15 cellular contexts compared by ENCODE assay signal in genomic region chr2:150619607-150620330, GRCh38.
A peak's percentile ranks its signal among the peaks of the same experiment; 100 is the strongest.
DNase-seq lines count a peak whose midpoint lies in the region; ATAC-seq, FAIRE-seq and TF ChIP-seq lines count a peak whose summit lies in the region.
"Had no signal": no experiment of that assay in that cellular context is flagged by ENCODE, and none has a peak within 500 bp of the region (broad histone marks: within the 10 kb centered on the region; RNA-seq: fewer than 3 reads in every experiment).

No MANE protein-coding gene starts in this region.

- H3K4me3 ChIP-seq in GM23248: peak overlapping the region; percentile 15; the same call in 1 of the 2 replicates
- H3K4me3 ChIP-seq in astrocyte of the spinal cord (ENCODE audit: low read depth, low read length): no peak overlapping the region
- no peak overlapping the region for H3K4me3 ChIP-seq in smooth muscle cell
- no peak overlapping the region for H3K4me3 ChIP-seq in small intestine (ENCODE audit: low read depth in 1 of 2, low read length in 2 of 2)
- H3K4me3 ChIP-seq: upper lobe of right lung had no signal

- no peaks in the 10 kb centered on the region for H4K20me1 ChIP-seq in GM23248 (ENCODE audit: insufficient read depth)
- no peaks in the 10 kb centered on the region for H4K20me1 ChIP-seq in smooth muscle cell (ENCODE audit: low read depth)

- H3K36me3 Mint-ChIP-seq in stimulated activated naive B cell treated with anti-CD40 and anti-IgM and Interleukin-4, amounts not matched to agents 10 μg/mL and 1 μg/mL and 100 μg/mL, for 72 hours: no peaks in the 10 kb centered on the region
- H3K36me3 Mint-ChIP-seq: activated naive CD8-positive, alpha-beta T cell treated with anti-CD3 and anti-CD28 coated beads, Interleukin-2, amount 10 ng/mL, durations not matched to agents 7 days and 5 days; naive B cell had no signal

- peak; percentile 80 for DNase-seq in GM23248
- peak; percentile 73 for DNase-seq in astrocyte of the spinal cord (ENCODE audit: low read depth, low spot score)
- no peak for DNase-seq in left ventricle myocardium superior
- DNase-seq in smooth muscle cell (lab: John Stamatoyannopoulos, UW; ENCODE audit: unreplicated experiment): no peak
- DNase-seq in NK-92 (lab: John Stamatoyannopoulos, UW; ENCODE audit: unreplicated experiment): no peak
- no peak for DNase-seq in stimulated activated naive B cell treated with anti-CD40 and anti-IgM and Interleukin-4, amounts not matched to agents 10 μg/mL and 1 μg/mL and 100 μg/mL, for 72 hours
- DNase-seq in small intestine: no peak
- no peak for DNase-seq in NOMO-1 treated with DMSO at 0.1 percent for 48 hours (lab: John Stamatoyannopoulos, UW; ENCODE audit: unreplicated experiment)
- DNase-seq: activated CD4-positive, alpha-beta T cell treated with anti-CD3 and anti-CD28 coated beads, Interleukin-2, amount 10 ng/mL, durations not matched to agents 7 days and 5 days; activated naive CD8-positive, alpha-beta T cell treated with anti-CD3 and anti-CD28 coated beads, Interleukin-2, amount 10 ng/mL, durations not matched to agents 7 days and 5 days; DMS79; naive B cell; NCI-H2029 treated with DMSO at 0.1 percent for 48 hours; upper lobe of right lung had no signal

- H3K36me3 ChIP-seq in GM23248 (ENCODE audit: low read depth) (no peaks in the 10 kb centered on the region), smooth muscle cell (ENCODE audit: low read depth) (no peaks in the 10 kb centered on the region), small intestine (ENCODE audit: control insufficient read depth in 2 of 2, insufficient read depth in 2 of 2, low read length in 2 of 2) (no peaks in the 10 kb centered on the region)
- H3K36me3 ChIP-seq: upper lobe of right lung had no signal

- peaks cover 53% of the 10 kb centered on the region for H3K4me1 ChIP-seq in GM23248 (ENCODE audit: insufficient read depth)
- peaks cover 40% of the 10 kb centered on the region for H3K4me1 ChIP-seq in smooth muscle cell (ENCODE audit: low read depth)
- H3K4me1 ChIP-seq in small intestine (ENCODE audit: control insufficient read depth in 2 of 2, insufficient read depth in 1 of 2, low read depth in 1 of 2, low read length in 1 of 2): no peaks in the 10 kb centered on the region
- H3K4me1 ChIP-seq: upper lobe of right lung had no signal

- no peak overlapping the region for H3K27ac Mint-ChIP-seq in stimulated activated naive B cell treated with anti-CD40 and anti-IgM and Interleukin-4, amounts not matched to agents 10 μg/mL and 1 μg/mL and 100 μg/mL, for 72 hours
- H3K27ac Mint-ChIP-seq: activated CD4-positive, alpha-beta T cell treated with anti-CD3 and anti-CD28 coated beads, Interleukin-2, amount 10 ng/mL, durations not matched to agents 7 days and 5 days; activated naive CD8-positive, alpha-beta T cell treated with anti-CD3 and anti-CD28 coated beads, Interleukin-2, amount 10 ng/mL, durations not matched to agents 7 days and 5 days; naive B cell had no signal

- H3K27ac ChIP-seq in GM23248 (peak overlapping the region; percentile 80), smooth muscle cell (ENCODE audit: low read depth) (peak overlapping the region; percentile 97), small intestine (ENCODE audit: low read depth in 1 of 2, low read length in 1 of 2) (no peak overlapping the region)
- H3K27ac ChIP-seq: upper lobe of right lung had no signal

- 0 out of 2 replicates have a peak overlapping the region, but pooled peaks have one; percentile 23 for H2AFZ ChIP-seq in GM23248
- no peak overlapping the region for H2AFZ ChIP-seq in smooth muscle cell (ENCODE audit: low read depth)

- H3K9me3 ChIP-seq in GM23248 (ENCODE audit: low read depth) (no peaks in the 10 kb centered on the region), smooth muscle cell (replicated peaks; ENCODE audit: low read depth) (no peaks in the 10 kb centered on the region), small intestine (ENCODE audit: control insufficient read depth, low read depth) (no peaks in the 10 kb centered on the region)
- H3K9me3 ChIP-seq: upper lobe of right lung had no signal

- H3K9ac ChIP-seq in GM23248: peak overlapping the region; percentile 31
- H3K9ac ChIP-seq in smooth muscle cell (ENCODE audit: low read depth): peak overlapping the region; percentile 80

- H3K9me2 ChIP-seq in GM23248 (ENCODE audit: insufficient read depth): no peaks in the 10 kb centered on the region

- no peak for TF ChIP-seq CTCF in astrocyte of the spinal cord (IDR thresholded peaks at IDR 0.05; ENCODE audit: low read depth, low read length)
- no peak for TF ChIP-seq CTCF in smooth muscle cell (IDR thresholded peaks at IDR 0.05; ENCODE audit: borderline replicate concordance, insufficient read depth, poor library complexity, severe bottlenecking)

- H3K27me3 ChIP-seq in GM23248 (replicated peaks; ENCODE audit: insufficient read depth) (no peaks in the 10 kb centered on the region), smooth muscle cell (ENCODE audit: low read depth) (no peaks in the 10 kb centered on the region), small intestine (ENCODE audit: control insufficient read depth in 2 of 2, insufficient read depth in 2 of 2, low read length in 2 of 2) (no peaks in the 10 kb centered on the region)
- H3K27me3 ChIP-seq: upper lobe of right lung had no signal

- no peaks in the 10 kb centered on the region for H3K27me3 Mint-ChIP-seq in stimulated activated naive B cell treated with anti-CD40 and anti-IgM and Interleukin-4, amounts not matched to agents 10 μg/mL and 1 μg/mL and 100 μg/mL, for 72 hours
- H3K27me3 Mint-ChIP-seq: activated CD4-positive, alpha-beta T cell treated with anti-CD3 and anti-CD28 coated beads, Interleukin-2, amount 10 ng/mL, durations not matched to agents 7 days and 5 days; activated naive CD8-positive, alpha-beta T cell treated with anti-CD3 and anti-CD28 coated beads, Interleukin-2, amount 10 ng/mL, durations not matched to agents 7 days and 5 days; naive B cell had no signal

- H3K4me1 Mint-ChIP-seq in stimulated activated naive B cell treated with anti-CD40 and anti-IgM and Interleukin-4, amounts not matched to agents 10 μg/mL and 1 μg/mL and 100 μg/mL, for 72 hours: peaks cover 4 to 6% of the 10 kb centered on the region in 2 donors
- H3K4me1 Mint-ChIP-seq: activated CD4-positive, alpha-beta T cell treated with anti-CD3 and anti-CD28 coated beads, Interleukin-2, amount 10 ng/mL, durations not matched to agents 7 days and 5 days; naive B cell had no signal

- WGBS in GM23248 (ENCODE audit: low coverage in 1 of 2, low lambda C conversion rate in 2 of 2, missing lambda C conversion rate in 2 of 2), 2 experiments: 15 to 20% methylated on average over 5 of the region's 5 CpGs
- 38% methylated on average over 5 of the region's 5 CpGs for WGBS in smooth muscle cell (ENCODE audit: low lambda C conversion rate)
- 55 to 61% (median 56%) methylated on average over 5 of the region's 5 CpGs for WGBS in small intestine, 3 donors

- peak; percentile 85 for ATAC-seq in left ventricle myocardium superior
- no peak for ATAC-seq in stimulated activated naive B cell treated with anti-CD40 and anti-IgM and Interleukin-4, amounts not matched to agents 10 μg/mL and 1 μg/mL and 100 μg/mL, for 72 hours (replicated peaks)
- ATAC-seq: upper lobe of right lung had no signal

- peaks cover 39% of the 10 kb centered on the region for H3F3A ChIP-seq in GM23248 (ENCODE audit: insufficient read depth)
- peaks cover 28% of the 10 kb centered on the region for H3F3A ChIP-seq in smooth muscle cell (ENCODE audit: low read depth)

- no peak overlapping the region for H3K4me3 Mint-ChIP-seq in stimulated activated naive B cell treated with anti-CD40 and anti-IgM and Interleukin-4, amounts not matched to agents 10 μg/mL and 1 μg/mL and 100 μg/mL, for 72 hours
- H3K4me3 Mint-ChIP-seq: activated CD4-positive, alpha-beta T cell treated with anti-CD3 and anti-CD28 coated beads, Interleukin-2, amount 10 ng/mL, durations not matched to agents 7 days and 5 days; activated naive CD8-positive, alpha-beta T cell treated with anti-CD3 and anti-CD28 coated beads, Interleukin-2, amount 10 ng/mL, durations not matched to agents 7 days and 5 days; naive B cell had no signal

- no peak for FAIRE-seq in small intestine (lab: Jason Lieb, UNC)
- FAIRE-seq: frontal cortex had no signal

- no peaks in the 10 kb centered on the region for H3K9me3 Mint-ChIP-seq in stimulated activated naive B cell treated with anti-CD40 and anti-IgM and Interleukin-4, amounts not matched to agents 10 μg/mL and 1 μg/mL and 100 μg/mL, for 72 hours
- H3K9me3 Mint-ChIP-seq: activated CD4-positive, alpha-beta T cell treated with anti-CD3 and anti-CD28 coated beads, Interleukin-2, amount 10 ng/mL, durations not matched to agents 7 days and 5 days; activated naive CD8-positive, alpha-beta T cell treated with anti-CD3 and anti-CD28 coated beads, Interleukin-2, amount 10 ng/mL, durations not matched to agents 7 days and 5 days had no signal

- in situ Hi-C loops in GM23248 (cut with MboI): loop anchor here (10.0 to 25.0 kb wide), 2 partner anchors 418 to 1025 kb away; no protein-coding TSS in a partner anchor
- in situ Hi-C loops in astrocyte of the spinal cord (cut with HindIII; ENCODE audit: low sequenced_read_pairs): no loop called here

- H3K4me2 ChIP-seq in GM23248 (ENCODE audit: unreplicated experiment): peak overlapping the region; percentile 70
- H3K4me2 ChIP-seq in smooth muscle cell: peak overlapping the region; percentile 69

- intact Hi-C loops in left ventricle myocardium superior (cut with micrococcal nuclease): no loop called here

- H3K79me2 ChIP-seq in GM23248 (ENCODE audit: insufficient read depth) (no peaks in the 10 kb centered on the region), smooth muscle cell (ENCODE audit: low read depth) (no peaks in the 10 kb centered on the region)

Comparison
In these comparisons a context has a peak if more than half of its experiments do, and no peak if none do; other contexts are left out.
1. DNase-seq: peak in GM23248 (single experiment) and astrocyte of the spinal cord (single experiment); none in left ventricle myocardium superior (single experiment), smooth muscle cell (single experiment), NK-92 (single experiment), stimulated activated naive B cell treated with anti-CD40 and anti-IgM and Interleukin-4, amounts not matched to agents 10 μg/mL and 1 μg/mL and 100 μg/mL, for 72 hours (single experiment), small intestine (single experiment) and NOMO-1 treated with DMSO at 0.1 percent for 48 hours (single experiment).
2. H3K27ac ChIP-seq: peak in GM23248 (single experiment) and smooth muscle cell (single experiment); none in small intestine (0 of 2).